In the genomic region with DNA sequence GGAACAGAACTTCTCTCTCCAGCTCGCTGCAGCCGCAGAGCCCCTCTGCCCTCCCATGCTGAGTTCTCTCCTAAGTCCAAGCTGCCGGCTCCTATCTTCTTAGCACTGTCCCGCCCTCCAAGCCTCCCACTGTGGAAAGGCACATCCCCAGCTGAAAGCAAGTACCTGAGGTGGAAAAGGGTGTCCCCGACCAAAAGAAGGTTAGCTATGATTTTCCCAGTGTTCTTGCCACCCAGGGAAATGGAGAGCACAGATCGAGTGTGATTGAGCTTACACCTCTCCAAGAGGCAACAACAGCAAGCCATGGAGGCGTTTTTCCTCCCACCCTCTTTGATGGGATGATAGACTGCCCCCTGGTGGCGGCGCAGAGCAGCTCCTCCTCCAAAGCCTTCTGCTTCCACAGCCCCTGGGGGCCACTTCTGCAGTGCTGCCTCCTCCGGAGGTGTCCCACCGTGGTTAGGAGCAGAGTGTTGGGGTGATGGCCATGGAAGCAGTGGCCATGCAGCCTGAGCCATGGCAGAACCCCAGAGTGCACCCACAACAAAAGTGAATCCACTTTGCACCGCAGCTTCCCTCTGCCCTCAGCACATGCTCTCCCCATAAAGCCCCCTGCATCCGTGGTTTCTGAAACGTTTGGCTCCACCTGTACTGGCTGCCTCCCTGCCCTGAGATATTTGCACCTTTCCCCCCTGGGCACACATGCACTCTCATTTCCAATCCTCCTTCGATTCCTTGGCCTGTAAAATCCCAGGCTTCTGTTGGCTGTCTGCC, we compare ENCODE assay signal across 9 cellular contexts.
DNase-seq lines count a peak whose midpoint lies in the region; ATAC-seq, FAIRE-seq and TF ChIP-seq lines count a peak whose summit lies in the region.
"Had no signal": no experiment of that assay in that cellular context is flagged by ENCODE, and none has a peak within 500 bp of the region (broad histone marks: within the 10 kb centered on the region; RNA-seq: fewer than 3 reads in every experiment).

No MANE protein-coding gene starts in this region.

- no peaks in the 10 kb centered on the region for H3K27me3 ChIP-seq in CD8-positive, alpha-beta T cell (ENCODE audit: insufficient read depth, low read length)
- H3K27me3 ChIP-seq in K562 (ENCODE audit: control insufficient read depth in 2 of 2, insufficient read depth in 2 of 2, low read length in 2 of 2) = peaks cover 19 to 20% of the 10 kb centered on the region in 2 experiments
- H3K27me3 ChIP-seq: uterus had no signal

- H3K9ac ChIP-seq in K562 (ENCODE audit: insufficient read depth in 1 of 2, low read depth in 2 of 2, low read length in 2 of 2) = no peak overlapping the region

- peak; percentile 51 to 81 for TF ChIP-seq RAD21 in K562 (CRISPR knock-in tag; conservative IDR thresholded peaks at IDR 0.05 in 1 of 2, IDR thresholded peaks at IDR 0.05 in 1 of 2)

- TF ChIP-seq POLR2A in K562 (conservative IDR thresholded peaks at IDR 0.05) = no peak

- peak; percentile 63 for TF ChIP-seq CTCF in CD8-positive, alpha-beta T cell (IDR thresholded peaks at IDR 0.05)
- TF ChIP-seq CTCF in GM20000 (IDR thresholded peaks at IDR 0.05; ENCODE audit: extremely low read depth, missing control alignments) = peak; percentile 77
- TF ChIP-seq CTCF in K562 (IDR thresholded peaks at IDR 0.05 in 2 of 3, conservative IDR thresholded peaks at IDR 0.05 in 1 of 3; ENCODE audit: insufficient read depth in 2 of 3, low read depth in 1 of 3, low read length in 3 of 3) = peak; percentile 89 to 94 (median 90)

- in situ Hi-C loops in K562 (cut with MboI) = loop anchor here (10.0 kb wide), 1 partner anchor 395 kb away; no protein-coding TSS in a partner anchor

- POLR2A ChIA-PET in CD8-positive, alpha-beta T cell (lab: Charles Lee) = no interaction called here
- POLR2A ChIA-PET in K562 (lab: Yijun Ruan, JAX) = interaction anchor here (0.6 to 1.2 kb wide), 5 partner anchors 8 to 412 kb away, joined by 3 to 4 read pairs (median 3); no protein-coding TSS in a partner anchor

- TF ChIP-seq EP300 in K562 (IDR thresholded peaks at IDR 0.05; ENCODE audit: low read length) = no peak

- 4% methylated on average over 15 of the region's 15 CpGs for WGBS in K562 (ENCODE audit: insufficient coverage, low coverage, missing lambda C conversion rate)

- H4K20me1 ChIP-seq in K562 (replicated peaks; ENCODE audit: control insufficient read depth, insufficient read depth, low read length) = no peaks in the 10 kb centered on the region; the same call in 1 of the 2 replicates

- H3K4me3 ChIP-seq in CD8-positive, alpha-beta T cell (ENCODE audit: low read depth, low read length) = no peak overlapping the region
- H3K4me3 ChIP-seq in K562 = no peak overlapping the region
- H3K4me3 ChIP-seq: uterus had no signal

- H3K9me1 ChIP-seq in K562 (ENCODE audit: control insufficient read depth, insufficient read depth, low read length) = no peaks in the 10 kb centered on the region

- peak; percentile 36 for ATAC-seq in CD8-positive, alpha-beta T cell
- ATAC-seq in K562 (peak; percentile 98), left lobe of liver (peak; percentile 86)

- no peaks in the 10 kb centered on the region for H3K79me2 ChIP-seq in K562 (ENCODE audit: control insufficient read depth, insufficient read depth, low read length)

- peak; percentile 88 for FAIRE-seq in K562 (lab: Jason Lieb, UNC)

- DNase-seq in CD8-positive, alpha-beta T cell = peak in 6 of 7 experiments; percentile 12 to 58 (median 45)
- DNase-seq in GM20000 (ENCODE audit: low spot score) (peak; percentile 86), LHCN-M2 (ENCODE audit: low read depth) (peak; percentile 40), K562 (ENCODE audit: extremely low read depth in 1 of 4, low spot score in 3 of 4) (peak; percentile 70 to 82 (median 80)), left lobe of liver (ENCODE audit: low spot score) (no peak), cortex of kidney (lab: John Stamatoyannopoulos, UW) (no peak)
- DNase-seq in T-helper 2 cell treated with Interferon-gamma antibody and Interleukin-4, amounts not matched to agents 5 μg/mL and 100 μg/mL, for 36 hours (ENCODE audit: low spot score) = peak; percentile 40
- peak; percentile 6 for DNase-seq in stimulated activated CD8-positive, alpha-beta memory T cell treated with anti-CD3 and anti-CD28 coated beads, Interleukin-15, amount 100 ng/mL, for 1 hour (ENCODE audit: low read depth)

- CTCF ChIA-PET in CD8-positive, alpha-beta T cell (lab: Charles Lee) = interaction anchor here (1.0 to 2.7 kb wide), 9 partner anchors 9 to 485 kb away, joined by 3 to 15 read pairs (median 3); a partner anchor contains a TSS
- CTCF ChIA-PET in K562 (lab: Yijun Ruan, JAX; ENCODE audit: low intra/inter-chr PET ratio) = interaction anchor here (0.6 to 1.1 kb wide), 3 partner anchors 134 to 401 kb away, joined by 3 to 5 read pairs (median 3); no protein-coding TSS in a partner anchor

- H3K27me3 Mint-ChIP-seq in CD8-positive, alpha-beta T cell (ENCODE audit: low read depth) = peaks cover 14% of the 10 kb centered on the region
- no peaks in the 10 kb centered on the region for H3K27me3 Mint-ChIP-seq in T-helper 2 cell treated with Interferon-gamma antibody and Interleukin-4, amounts not matched to agents 5 μg/mL and 100 μg/mL, for 36 hours (ENCODE audit: low read depth)

- no TSS peak for BruUV-seq in K562 (replicated peaks; lab: Mats Ljungman, UMichigan)

- no peaks in the 10 kb centered on the region for H3K9me3 ChIP-seq in CD8-positive, alpha-beta T cell (ENCODE audit: low read length)
- H3K9me3 ChIP-seq in K562 (replicated peaks; ENCODE audit: control insufficient read depth, insufficient read depth, low read depth, low read length) = no peaks in the 10 kb centered on the region
- H3K9me3 ChIP-seq: uterus had no signal

- H2AFZ ChIP-seq in K562 (ENCODE audit: low read depth, low read length) = peak overlapping the region; percentile 56; the same call in 1 of the 2 replicates

- no peaks in the 10 kb centered on the region for H3K36me3 ChIP-seq in CD8-positive, alpha-beta T cell (ENCODE audit: insufficient read depth, low read length)
- H3K36me3 ChIP-seq in K562 (ENCODE audit: control insufficient read depth, insufficient read depth, low read length) = no peaks in the 10 kb centered on the region
- H3K36me3 ChIP-seq: uterus had no signal

- intact Hi-C loops in CD8-positive, alpha-beta T cell (cut with DNase I, micrococcal nuclease) = loop anchor here in 1 of 2 experiments (5.0 kb wide), 2 partner anchors 282 to 498 kb away; no protein-coding TSS in a partner anchor
- intact Hi-C loops in K562 (cut with micrococcal nuclease) = loop anchor here (2.0 to 10.0 kb wide), 4 partner anchors 145 to 1495 kb away; no protein-coding TSS in a partner anchor

- no peak overlapping the region for H3K27ac Mint-ChIP-seq in CD8-positive, alpha-beta T cell
- H3K27ac Mint-ChIP-seq in T-helper 2 cell treated with Interferon-gamma antibody and Interleukin-4, amounts not matched to agents 5 μg/mL and 100 μg/mL, for 36 hours = no peak overlapping the region

- no peaks in the 10 kb centered on the region for H3K4me1 ChIP-seq in CD8-positive, alpha-beta T cell (ENCODE audit: insufficient read depth, low read length)
- peaks cover 0 to 8% of the 10 kb centered on the region in 2 experiments; a peak in 1 of 5 replicates for H3K4me1 ChIP-seq in K562 (replicated peaks in 1 of 2; ENCODE audit: control insufficient read depth in 2 of 2, insufficient read depth in 2 of 2, low read length in 2 of 2)
- H3K4me1 ChIP-seq: uterus had no signal

- H3K4me3 Mint-ChIP-seq in CD8-positive, alpha-beta T cell = no peak overlapping the region
- H3K4me3 Mint-ChIP-seq in T-helper 2 cell treated with Interferon-gamma antibody and Interleukin-4, amounts not matched to agents 5 μg/mL and 100 μg/mL, for 36 hours = no peak overlapping the region

- H3K36me3 Mint-ChIP-seq in CD8-positive, alpha-beta T cell = no peaks in the 10 kb centered on the region
- H3K36me3 Mint-ChIP-seq in T-helper 2 cell treated with Interferon-gamma antibody and Interleukin-4, amounts not matched to agents 5 μg/mL and 100 μg/mL, for 36 hours (ENCODE audit: low read depth) = no peaks in the 10 kb centered on the region

- H3K27ac ChIP-seq in CD8-positive, alpha-beta T cell (ENCODE audit: low read depth, low read length) = no peak overlapping the region
- no peak overlapping the region for H3K27ac ChIP-seq in K562 (ENCODE audit: extremely low read depth, low read depth, low read length)
- H3K27ac ChIP-seq: uterus had no signal

- H3K4me1 Mint-ChIP-seq in CD8-positive, alpha-beta T cell (ENCODE audit: low read depth) = no peaks in the 10 kb centered on the region
- peaks cover 1% of the 10 kb centered on the region for H3K4me1 Mint-ChIP-seq in T-helper 2 cell treated with Interferon-gamma antibody and Interleukin-4, amounts not matched to agents 5 μg/mL and 100 μg/mL, for 36 hours (ENCODE audit: low read depth)

- H3K4me2 ChIP-seq in K562 (ENCODE audit: insufficient read depth, low read length) = peak overlapping the region; percentile 51; the same call in 1 of the 2 replicates

- no peaks in the 10 kb centered on the region for H3K9me3 Mint-ChIP-seq in CD8-positive, alpha-beta T cell
- H3K9me3 Mint-ChIP-seq in T-helper 2 cell treated with Interferon-gamma antibody and Interleukin-4, amounts not matched to agents 5 μg/mL and 100 μg/mL, for 36 hours = no peaks in the 10 kb centered on the region

TF ChIP-seq in K562, 482 proteins besides CTCF, POLR2A, EP300 and RAD21 (continues in another document):
- TF ChIP-seq CCNT2 (IDR thresholded peaks at IDR 0.05; ENCODE audit: borderline replicate concordance, extremely low read depth, insufficient read length, low read depth, low read length) (no peak), ZBTB1 (CRISPR knock-in tag; IDR thresholded peaks at IDR 0.05; ENCODE audit: borderline replicate concordance, low read depth) (0 out of 2 replicates have a peak, but pooled peaks have one; percentile 20), CREB1 (IDR thresholded peaks at IDR 0.05) (no peak), CREB1 (CRISPR knock-in tag; IDR thresholded peaks at IDR 0.05) (peak; percentile 39; the same call in 1 of the 2 replicates)
- TF ChIP-seq, protein P1, sequence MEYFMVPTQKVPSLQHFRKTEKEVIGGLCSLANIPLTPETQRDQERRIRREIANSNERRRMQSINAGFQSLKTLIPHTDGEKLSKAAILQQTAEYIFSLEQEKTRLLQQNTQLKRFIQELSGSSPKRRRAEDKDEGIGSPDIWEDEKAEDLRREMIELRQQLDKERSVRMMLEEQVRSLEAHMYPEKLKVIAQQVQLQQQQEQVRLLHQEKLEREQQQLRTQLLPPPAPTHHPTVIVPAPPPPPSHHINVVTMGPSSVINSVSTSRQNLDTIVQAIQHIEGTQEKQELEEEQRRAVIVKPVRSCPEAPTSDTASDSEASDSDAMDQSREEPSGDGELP (CRISPR knock-in tag; IDR thresholded peaks at IDR 0.05; ENCODE audit: borderline replicate concordance) = peak; percentile 32; the same call in 1 of the 2 replicates

Comparison
In these comparisons a context has a peak if more than half of its experiments do, and no peak if none do; other contexts are left out.
1. ATAC-seq: peak in every context shown above with its lines; median percentile 98 in K562; 86 in left lobe of liver; 36 in CD8-positive, alpha-beta T cell.
2. DNase-seq: peak in CD8-positive, alpha-beta T cell (6 of 7), GM20000 (single experiment), LHCN-M2 (single experiment), T-helper 2 cell treated with Interferon-gamma antibody and Interleukin-4, amounts not matched to agents 5 μg/mL and 100 μg/mL, for 36 hours (single experiment), K562 (4 of 4) and stimulated activated CD8-positive, alpha-beta memory T cell treated with anti-CD3 and anti-CD28 coated beads, Interleukin-15, amount 100 ng/mL, for 1 hour (single experiment); none in left lobe of liver (single experiment) and cortex of kidney (single experiment).
3. Peak in every context shown above with its lines, with median percentiles within 50 percentile points of each other: CTCF ChIP-seq.